Comparison of ENCODE assay signal across 16 cellular contexts in genomic region chr14:79573486-79573885, GRCh38.
A peak's percentile ranks its signal among the peaks of the same experiment; 100 is the strongest.
DNase-seq lines count a peak whose midpoint lies in the region; TF ChIP-seq lines count a peak whose summit lies in the region.
"Had no signal": no experiment of that assay in that cellular context is flagged by ENCODE, and none has a peak within 500 bp of the region (broad histone marks: within the 10 kb centered on the region; RNA-seq: fewer than 3 reads in every experiment).

No MANE protein-coding gene starts in this region.

- no peak overlapping the region for H3K18ac ChIP-seq in mesenchymal stem cell (ENCODE audit: low read depth in 1 of 2, low read length in 2 of 2)

- H2BK5ac ChIP-seq in mesenchymal stem cell (ENCODE audit: low read depth, low read length, poor library complexity, severe bottlenecking), result no peak overlapping the region

- no peak overlapping the region for H3K23ac ChIP-seq in mesenchymal stem cell (ENCODE audit: low read length in 2 of 2)

- intact Hi-C loops in activated T-helper 2 cell treated with anti-CD3 and anti-CD28 coated beads, Interferon-gamma antibody, Interleukin-2, Interleukin-4, amounts not matched to agents 10 μg/mL and 5 μg/mL and 100 μg/mL, durations not matched to agents 14 hours and 24 hours and 36 hours (cut with micrococcal nuclease), result no loop called here
- intact Hi-C loops in breast epithelium (cut with DNase I; ENCODE audit: low total_unique reads), result no loop called here

- no peaks in the 10 kb centered on the region for H3K36me3 Mint-ChIP-seq in activated T-helper 2 cell treated with anti-CD3 and anti-CD28 coated beads, Interferon-gamma antibody, Interleukin-2, Interleukin-4, amounts not matched to agents 10 μg/mL and 5 μg/mL and 100 μg/mL, durations not matched to agents 14 hours and 24 hours and 36 hours (ENCODE audit: low read depth)
- H3K36me3 Mint-ChIP-seq: CD8-positive, alpha-beta T cell had no signal

- DNase-seq in ELR (ENCODE audit: low read depth), result peak; percentile 7
- peak; percentile 21 for DNase-seq in RPMI7951 (ENCODE audit: low read depth)
- peak; percentile 91 for DNase-seq in brain microvascular endothelial cell
- DNase-seq in mesenchymal stem cell, result peak; percentile 86
- no peak for DNase-seq in stimulated activated CD8-positive, alpha-beta memory T cell treated with anti-CD3 and anti-CD28 coated beads, Interleukin-4, amount 100 ng/mL, for 48 hours
- DNase-seq in activated T-helper 2 cell treated with anti-CD3 and anti-CD28 coated beads, Interferon-gamma antibody, Interleukin-2, Interleukin-4, amounts not matched to agents 10 μg/mL and 5 μg/mL and 100 μg/mL, durations not matched to agents 14 hours and 24 hours and 36 hours (ENCODE audit: low spot score), result no peak
- DNase-seq in iPS-NIHi11 (ENCODE audit: low spot score), result no peak
- DNase-seq in breast epithelium (ENCODE audit: low spot score in 2 of 2), result no peak
- DNase-seq: CD8-positive, alpha-beta T cell; H9; NCI-H1048; NCI-H146; NCI-H2227 treated with DMSO at 0.1 percent for 48 hours; NCI-H526; PC-3 had no signal

- no peak overlapping the region for H3K9ac ChIP-seq in mesenchymal stem cell (ENCODE audit: low read length)

- H2BK12ac ChIP-seq in mesenchymal stem cell (ENCODE audit: low read length in 2 of 2), result no peak overlapping the region

- in situ Hi-C loops in brain microvascular endothelial cell (cut with HindIII; ENCODE audit: low pct_ligation_motif_present, low sequenced_read_pairs), result no loop called here

- no peak overlapping the region for H2BK15ac ChIP-seq in mesenchymal stem cell (ENCODE audit: low read depth, poor library complexity, severe bottlenecking)

- H3K4me1 Mint-ChIP-seq in activated T-helper 2 cell treated with anti-CD3 and anti-CD28 coated beads, Interferon-gamma antibody, Interleukin-2, Interleukin-4, amounts not matched to agents 10 μg/mL and 5 μg/mL and 100 μg/mL, durations not matched to agents 14 hours and 24 hours and 36 hours (ENCODE audit: low read depth), result no peaks in the 10 kb centered on the region

- H4K8ac ChIP-seq in mesenchymal stem cell (ENCODE audit: low read length), result no peak overlapping the region

- H3K14ac ChIP-seq in mesenchymal stem cell (ENCODE audit: low read length in 2 of 2), result no peak overlapping the region

- H3K79me1 ChIP-seq in mesenchymal stem cell (replicated peaks; ENCODE audit: low read length, poor library complexity, severe bottlenecking), result no peaks in the 10 kb centered on the region

- WGBS in mesenchymal stem cell, result 46% methylated on average over 2 of the region's 2 CpGs

- H3K4me1 ChIP-seq in mesenchymal stem cell (ENCODE audit: control insufficient read depth, insufficient read depth, low read depth, low read length) (peaks cover 4% of the 10 kb centered on the region), breast epithelium (no peaks in the 10 kb centered on the region)

- H3K4ac ChIP-seq in mesenchymal stem cell (ENCODE audit: low read depth in 1 of 2, low read length in 2 of 2), result no peak overlapping the region

- no peak overlapping the region for H3K4me3 Mint-ChIP-seq in activated T-helper 2 cell treated with anti-CD3 and anti-CD28 coated beads, Interferon-gamma antibody, Interleukin-2, Interleukin-4, amounts not matched to agents 10 μg/mL and 5 μg/mL and 100 μg/mL, durations not matched to agents 14 hours and 24 hours and 36 hours (ENCODE audit: low read depth)
- H3K4me3 Mint-ChIP-seq: CD8-positive, alpha-beta T cell; H9 had no signal

- TF ChIP-seq CTCF in brain microvascular endothelial cell (IDR thresholded peaks at IDR 0.05; ENCODE audit: low read depth, low read length, missing control alignments) (peak; percentile 8), breast epithelium (IDR thresholded peaks at IDR 0.05) (no peak)

- TF ChIP-seq POLR2A in breast epithelium (IDR thresholded peaks at IDR 0.05), result no peak

- no peaks in the 10 kb centered on the region for H3K9me3 Mint-ChIP-seq in activated T-helper 2 cell treated with anti-CD3 and anti-CD28 coated beads, Interferon-gamma antibody, Interleukin-2, Interleukin-4, amounts not matched to agents 10 μg/mL and 5 μg/mL and 100 μg/mL, durations not matched to agents 14 hours and 24 hours and 36 hours
- H3K9me3 Mint-ChIP-seq: CD8-positive, alpha-beta T cell; H9 had no signal

- H2AK5ac ChIP-seq in mesenchymal stem cell (ENCODE audit: low read length, severe bottlenecking), result no peak overlapping the region

- H3K36me3 ChIP-seq in brain microvascular endothelial cell (replicated peaks) (no peaks in the 10 kb centered on the region), mesenchymal stem cell (ENCODE audit: control insufficient read depth in 1 of 2, insufficient read depth in 2 of 2, low read depth in 1 of 2, low read length in 2 of 2) (no peaks in the 10 kb centered on the region), breast epithelium (no peaks in the 10 kb centered on the region)

- H3K27me3 Mint-ChIP-seq in activated T-helper 2 cell treated with anti-CD3 and anti-CD28 coated beads, Interferon-gamma antibody, Interleukin-2, Interleukin-4, amounts not matched to agents 10 μg/mL and 5 μg/mL and 100 μg/mL, durations not matched to agents 14 hours and 24 hours and 36 hours (ENCODE audit: low read depth), result no peaks in the 10 kb centered on the region

- no peak overlapping the region for H3K4me2 ChIP-seq in mesenchymal stem cell (ENCODE audit: low read length, poor library complexity, severe bottlenecking)

- H3K4me3 ChIP-seq in brain microvascular endothelial cell (ENCODE audit: low read depth, low read length) (no peak overlapping the region), mesenchymal stem cell (ENCODE audit: insufficient read depth in 1 of 2, low read depth in 1 of 2, low read length in 2 of 2) (no peak overlapping the region), breast epithelium (no peak overlapping the region)
- H3K4me3 ChIP-seq: GM12878 had no signal

- H3K27ac Mint-ChIP-seq in activated T-helper 2 cell treated with anti-CD3 and anti-CD28 coated beads, Interferon-gamma antibody, Interleukin-2, Interleukin-4, amounts not matched to agents 10 μg/mL and 5 μg/mL and 100 μg/mL, durations not matched to agents 14 hours and 24 hours and 36 hours, result no peak overlapping the region
- H3K27ac Mint-ChIP-seq: CD8-positive, alpha-beta T cell; H9 had no signal

- H2AFZ ChIP-seq in mesenchymal stem cell (ENCODE audit: low read depth, low read length), result no peak overlapping the region

- no peaks in the 10 kb centered on the region for H3K27me3 ChIP-seq in brain microvascular endothelial cell (replicated peaks)
- no peaks in the 10 kb centered on the region for H3K27me3 ChIP-seq in mesenchymal stem cell (ENCODE audit: control insufficient read depth in 1 of 2, insufficient read depth in 1 of 2, low read length in 2 of 2)
- H3K27me3 ChIP-seq in breast epithelium, result no peaks in the 10 kb centered on the region

- H3K27ac ChIP-seq in brain microvascular endothelial cell (no peak overlapping the region), mesenchymal stem cell (ENCODE audit: low read length, poor library complexity, severe bottlenecking) (no peak overlapping the region), breast epithelium (no peak overlapping the region)

- no peak overlapping the region for H2BK120ac ChIP-seq in mesenchymal stem cell (ENCODE audit: low read depth, low read length)

- H3K9me3 ChIP-seq in mesenchymal stem cell (ENCODE audit: control insufficient read depth, low read length) (no peaks in the 10 kb centered on the region), breast epithelium (no peaks in the 10 kb centered on the region)

- no peak overlapping the region for H4K91ac ChIP-seq in mesenchymal stem cell (ENCODE audit: low read length)

Comparison
In these comparisons a context has a peak if more than half of its experiments do, and no peak if none do; other contexts are left out.
1. DNase-seq: peak in ELR (single experiment), RPMI7951 (single experiment), brain microvascular endothelial cell (single experiment) and mesenchymal stem cell (single experiment); none in stimulated activated CD8-positive, alpha-beta memory T cell treated with anti-CD3 and anti-CD28 coated beads, Interleukin-4, amount 100 ng/mL, for 48 hours (single experiment), activated T-helper 2 cell treated with anti-CD3 and anti-CD28 coated beads, Interferon-gamma antibody, Interleukin-2, Interleukin-4, amounts not matched to agents 10 μg/mL and 5 μg/mL and 100 μg/mL, durations not matched to agents 14 hours and 24 hours and 36 hours (single experiment), iPS-NIHi11 (single experiment) and breast epithelium (0 of 2).